1 cellular context compared by ENCODE assay signal in the genomic region with DNA sequence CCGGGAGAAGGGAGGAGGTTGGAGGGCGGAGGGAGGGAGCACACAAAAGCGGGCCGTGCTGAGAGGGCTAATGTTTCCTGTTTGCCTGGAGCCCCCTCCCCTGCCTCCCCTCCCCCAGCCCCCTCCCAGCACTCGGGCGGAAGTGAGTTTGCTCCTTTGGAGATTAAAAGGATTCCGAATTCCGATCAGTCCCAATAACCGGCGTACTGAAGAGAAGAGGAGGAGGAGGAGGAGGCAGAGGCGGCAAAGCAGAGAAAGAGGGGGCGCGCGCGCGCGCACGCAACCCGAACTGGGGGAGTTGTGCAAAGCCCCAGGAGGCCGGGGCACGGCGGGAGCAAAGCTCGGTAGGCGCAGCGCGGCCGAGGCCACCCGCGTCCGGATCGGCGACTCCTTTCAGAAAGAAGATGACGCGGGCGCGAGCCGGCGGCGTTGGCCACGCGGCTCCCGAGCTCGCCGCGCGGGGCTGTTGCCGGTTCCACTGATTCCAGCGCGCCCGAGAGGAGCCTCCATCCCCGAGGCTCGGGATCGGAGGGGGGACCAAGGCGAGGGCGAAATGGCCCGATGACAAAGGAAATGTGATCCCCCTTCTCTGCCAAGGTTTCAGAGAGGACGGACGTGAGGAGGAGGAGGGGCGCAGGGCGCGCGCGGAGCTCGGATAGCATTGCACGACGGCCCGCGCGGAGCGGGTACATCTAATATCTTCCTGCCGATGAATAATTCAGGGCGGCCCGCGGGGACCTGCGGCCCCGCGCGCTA.
A peak's percentile ranks its signal among the peaks of the same experiment; 100 is the strongest.
TF ChIP-seq lines count a peak whose summit lies in the region.

No MANE protein-coding gene starts in this region.

TF ChIP-seq in HepG2, 621 proteins besides CTCF, POLR2A, EP300 and RAD21 (continued from another document):
- TF ChIP-seq, protein P1, sequence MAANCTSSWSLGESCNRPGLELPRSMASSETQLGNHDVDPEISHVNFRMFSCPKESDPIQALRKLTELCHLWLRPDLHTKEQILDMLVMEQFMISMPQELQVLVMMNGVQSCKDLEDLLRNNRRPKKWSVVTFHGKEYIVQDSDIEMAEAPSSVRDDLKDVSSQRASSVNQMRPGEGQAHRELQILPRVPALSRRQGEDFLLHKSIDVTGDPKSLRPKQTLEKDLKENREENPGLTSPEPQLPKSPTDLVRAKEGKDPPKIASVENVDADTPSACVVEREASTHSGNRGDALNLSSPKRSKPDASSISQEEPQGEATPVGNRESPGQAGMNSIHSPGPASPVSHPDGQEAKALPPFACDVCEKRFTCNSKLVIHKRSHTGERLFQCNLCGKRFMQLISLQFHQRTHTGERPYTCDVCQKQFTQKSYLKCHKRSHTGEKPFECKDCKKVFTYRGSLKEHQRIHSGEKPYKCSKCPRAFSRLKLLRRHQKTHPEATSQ (CRISPR knock-in tag; IDR thresholded peaks at IDR 0.05; ENCODE audit: borderline replicate concordance) = no peak
- TF ChIP-seq, protein P2, sequence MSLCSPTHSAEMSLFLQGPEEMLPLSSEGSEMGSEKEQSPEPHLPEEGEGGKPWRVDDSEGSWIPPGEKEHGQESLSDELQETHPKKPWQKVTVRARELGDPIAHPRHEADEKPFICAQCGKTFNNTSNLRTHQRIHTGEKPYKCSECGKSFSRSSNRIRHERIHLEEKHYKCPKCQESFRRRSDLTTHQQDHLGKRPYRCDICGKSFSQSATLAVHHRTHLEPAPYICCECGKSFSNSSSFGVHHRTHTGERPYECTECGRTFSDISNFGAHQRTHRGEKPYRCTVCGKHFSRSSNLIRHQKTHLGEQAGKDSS (CRISPR knock-in tag; IDR thresholded peaks at IDR 0.05; ENCODE audit: borderline replicate concordance, low read depth) = no peak; the same call in 1 of the 2 replicates
- TF ChIP-seq RBM22 (optimal IDR thresholded peaks at IDR 0.05; ENCODE audit: low read length) = peak; percentile 45
- TF ChIP-seq, protein P3, sequence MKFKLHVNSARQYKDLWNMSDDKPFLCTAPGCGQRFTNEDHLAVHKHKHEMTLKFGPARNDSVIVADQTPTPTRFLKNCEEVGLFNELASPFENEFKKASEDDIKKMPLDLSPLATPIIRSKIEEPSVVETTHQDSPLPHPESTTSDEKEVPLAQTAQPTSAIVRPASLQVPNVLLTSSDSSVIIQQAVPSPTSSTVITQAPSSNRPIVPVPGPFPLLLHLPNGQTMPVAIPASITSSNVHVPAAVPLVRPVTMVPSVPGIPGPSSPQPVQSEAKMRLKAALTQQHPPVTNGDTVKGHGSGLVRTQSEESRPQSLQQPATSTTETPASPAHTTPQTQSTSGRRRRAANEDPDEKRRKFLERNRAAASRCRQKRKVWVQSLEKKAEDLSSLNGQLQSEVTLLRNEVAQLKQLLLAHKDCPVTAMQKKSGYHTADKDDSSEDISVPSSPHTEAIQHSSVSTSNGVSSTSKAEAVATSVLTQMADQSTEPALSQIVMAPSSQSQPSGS (CRISPR knock-in tag; IDR thresholded peaks at IDR 0.05) = no peak; the same call in 1 of the 2 replicates
- peak; percentile 78; the same call in 1 of the 2 replicates for TF ChIP-seq CEBPB (IDR thresholded peaks at IDR 0.05; ENCODE audit: borderline replicate concordance, low read depth, low read length)
- no peak for TF ChIP-seq TMF1 (CRISPR knock-in tag; IDR thresholded peaks at IDR 0.05; ENCODE audit: low read depth)
- TF ChIP-seq BHLHE40 (IDR thresholded peaks at IDR 0.05; ENCODE audit: low read length) = no peak
- TF ChIP-seq, protein P4, sequence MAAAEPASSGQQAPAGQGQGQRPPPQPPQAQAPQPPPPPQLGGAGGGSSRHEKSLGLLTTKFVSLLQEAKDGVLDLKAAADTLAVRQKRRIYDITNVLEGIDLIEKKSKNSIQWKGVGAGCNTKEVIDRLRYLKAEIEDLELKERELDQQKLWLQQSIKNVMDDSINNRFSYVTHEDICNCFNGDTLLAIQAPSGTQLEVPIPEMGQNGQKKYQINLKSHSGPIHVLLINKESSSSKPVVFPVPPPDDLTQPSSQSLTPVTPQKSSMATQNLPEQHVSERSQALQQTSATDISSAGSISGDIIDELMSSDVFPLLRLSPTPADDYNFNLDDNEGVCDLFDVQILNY (CRISPR knock-in tag; conservative IDR thresholded peaks at IDR 0.05) = no peak
- 0 out of 2 replicates have a peak, but pooled peaks have one; percentile 21 for TF ChIP-seq MEIS2 (CRISPR knock-in tag; IDR thresholded peaks at IDR 0.05)
